In the genomic region with DNA sequence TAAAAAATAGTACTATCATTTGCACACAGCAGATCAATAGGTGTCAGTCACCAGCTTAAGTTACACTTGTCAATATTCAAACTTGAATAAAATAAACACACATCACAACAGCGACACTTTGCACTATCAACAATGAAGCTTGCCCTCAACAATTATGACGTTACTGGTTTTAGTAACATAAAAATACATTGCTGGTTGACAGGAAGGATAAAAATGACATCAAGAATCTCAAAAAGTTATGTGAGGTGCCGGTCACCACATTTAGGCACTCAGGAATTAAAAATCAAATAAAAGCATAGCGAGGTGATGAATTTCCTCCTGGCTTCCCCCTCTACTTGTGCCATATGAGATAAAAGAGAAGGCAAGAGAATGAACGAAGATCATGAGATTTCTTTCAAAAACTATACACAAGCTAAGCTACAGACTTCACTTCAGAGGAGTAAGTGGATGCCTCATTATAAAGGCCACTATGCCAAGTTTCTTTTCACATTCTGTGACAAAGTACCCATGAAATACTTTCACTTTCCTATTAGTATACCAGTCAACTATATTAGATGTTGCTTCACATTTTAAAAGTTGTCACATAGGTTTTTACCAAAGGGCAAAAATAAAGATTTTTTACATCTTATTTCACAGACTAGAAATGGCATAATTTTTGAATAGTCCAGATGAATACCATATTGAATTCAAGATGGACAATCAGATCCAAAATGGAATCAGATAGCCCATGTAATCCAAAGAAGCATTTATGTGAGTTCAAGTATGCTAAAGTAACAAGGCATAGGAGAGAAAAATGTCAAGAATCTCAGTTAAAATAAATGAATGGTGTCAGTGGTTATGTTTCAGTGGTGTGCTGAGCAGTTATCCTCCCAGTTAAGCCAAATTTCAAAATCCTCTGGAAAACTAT, we compare ENCODE assay signal across 12 cellular contexts. TPM values are rescaled to one million over a fixed set of nuclear protein-coding genes. Genes with fewer than 3 reads are reported as not detected.
A peak's percentile ranks its signal among the peaks of the same experiment; 100 is the strongest.
DNase-seq lines count a peak whose midpoint lies in the region; ATAC-seq and TF ChIP-seq lines count a peak whose summit lies in the region.
"Had no signal": no experiment of that assay in that cellular context is flagged by ENCODE, and none has a peak within 500 bp of the region (broad histone marks: within the 10 kb centered on the region; RNA-seq: fewer than 3 reads in every experiment).

No MANE protein-coding gene starts in this region.

- H3K4me1 Mint-ChIP-seq in activated naive CD8-positive, alpha-beta T cell treated with anti-CD3 and anti-CD28 coated beads, Interleukin-2, amount 50 U/mL, for 24 hours, result peaks cover 35% of the 10 kb centered on the region

- ATAC-seq in activated naive CD8-positive, alpha-beta T cell treated with anti-CD3 and anti-CD28 coated beads, Interleukin-2, amount 50 U/mL, for 24 hours, result no peak
- ATAC-seq in right lobe of liver, result peak; percentile 23 to 43 (median 28)
- no peak for ATAC-seq in PC-3
- ATAC-seq: GM23338 had no signal

- no peaks in the 10 kb centered on the region for H4K20me1 ChIP-seq in GM23248 (ENCODE audit: insufficient read depth)
- H4K20me1 ChIP-seq in PC-3 (ENCODE audit: low read length), result no peaks in the 10 kb centered on the region

- H3K9me2 ChIP-seq in GM23248 (ENCODE audit: insufficient read depth), result no peaks in the 10 kb centered on the region; the same call in 1 of the 2 replicates
- H3K9me2 ChIP-seq in PC-3 (replicated peaks; ENCODE audit: low read length), result no peaks in the 10 kb centered on the region

- TF ChIP-seq CTCF in BJ (IDR thresholded peaks at IDR 0.05; ENCODE audit: insufficient read depth, low read depth, low read length), result no peak
- no peak for TF ChIP-seq CTCF in right lobe of liver (IDR thresholded peaks at IDR 0.05)
- no peak for TF ChIP-seq CTCF in RWPE1 (conservative IDR thresholded peaks at IDR 0.05; ENCODE audit: low read depth)
- no peak for TF ChIP-seq CTCF in PC-3 (conservative IDR thresholded peaks at IDR 0.05; ENCODE audit: low read depth, low read length)

- BruUV-seq in PC-3 (replicated peaks; lab: Mats Ljungman, UMichigan), result no TSS peak

- H3K9me3 ChIP-seq in GM23248 (ENCODE audit: low read depth) (no peaks in the 10 kb centered on the region), right lobe of liver (no peaks in the 10 kb centered on the region), PC-3 (ENCODE audit: low read length) (no peaks in the 10 kb centered on the region)

- no peak overlapping the region for H3K27ac ChIP-seq in GM23248
- peak overlapping the region in 2 of 3 donors; percentile 52 to 95 for H3K27ac ChIP-seq in right lobe of liver
- no peak overlapping the region for H3K27ac ChIP-seq in RWPE1
- H3K27ac ChIP-seq in PC-3 (ENCODE audit: low read length), result no peak overlapping the region

- no peaks in the 10 kb centered on the region for H3K27me3 ChIP-seq in BJ (ENCODE audit: control insufficient read depth, insufficient read depth, low read length)
- H3K27me3 ChIP-seq in GM23248 (replicated peaks; ENCODE audit: insufficient read depth), result no peaks in the 10 kb centered on the region
- no peaks in the 10 kb centered on the region for H3K27me3 ChIP-seq in right lobe of liver
- no peaks in the 10 kb centered on the region for H3K27me3 ChIP-seq in PC-3 (ENCODE audit: low read length)

- intact Hi-C loops in right lobe of liver (cut with DNase I), result no loop called here
- intact Hi-C loops in PC-3 (cut with micrococcal nuclease), result no loop called here

- H2AFZ ChIP-seq in GM23248, result no peak overlapping the region
- H2AFZ ChIP-seq in PC-3 (ENCODE audit: low read length), result no peak overlapping the region
- H2AFZ ChIP-seq: GM23338 had no signal

- peaks cover 7% of the 10 kb centered on the region for H3K9me3 Mint-ChIP-seq in activated naive CD8-positive, alpha-beta T cell treated with anti-CD3 and anti-CD28 coated beads, Interleukin-2, amount 50 U/mL, for 24 hours
- H3K9me3 Mint-ChIP-seq: GM23338 had no signal

- TF ChIP-seq POLR2A in right lobe of liver (IDR thresholded peaks at IDR 0.05), result no peak

- H3K4me2 ChIP-seq in GM23248 (ENCODE audit: unreplicated experiment), result peak overlapping the region; percentile 97
- H3K4me2 ChIP-seq in PC-3 (ENCODE audit: low read length), result no peak overlapping the region
- H3K4me2 ChIP-seq: GM23338 had no signal

- WGBS in GM23248 (ENCODE audit: low coverage in 1 of 2, low lambda C conversion rate in 2 of 2, missing lambda C conversion rate in 2 of 2), 2 experiments, result 84 to 88% methylated on average over 5 of the region's 5 CpGs
- 21% methylated on average over 5 of the region's 5 CpGs for whole genome bisulfite sequencing in right lobe of liver (ENCODE audit: insufficient coverage, low coverage, low lambda C conversion rate, missing lambda C conversion rate)

- no peaks in the 10 kb centered on the region for H3K36me3 ChIP-seq in BJ (ENCODE audit: control insufficient read depth, insufficient read depth, low read length)
- peaks cover 21% of the 10 kb centered on the region for H3K36me3 ChIP-seq in GM23248 (ENCODE audit: low read depth)
- no peaks in the 10 kb centered on the region for H3K36me3 ChIP-seq in right lobe of liver
- H3K36me3 ChIP-seq in PC-3 (ENCODE audit: low read depth, low read length), result no peaks in the 10 kb centered on the region

- H3K36me3 Mint-ChIP-seq in activated naive CD8-positive, alpha-beta T cell treated with anti-CD3 and anti-CD28 coated beads, Interleukin-2, amount 50 U/mL, for 24 hours (ENCODE audit: low read depth), result peaks cover 6% of the 10 kb centered on the region

- H3F3A ChIP-seq in GM23248 (ENCODE audit: insufficient read depth) (peaks cover 74% of the 10 kb centered on the region), PC-3 (ENCODE audit: low read length, unreplicated experiment) (peaks cover 5% of the 10 kb centered on the region)

- POLR2A ChIA-PET in BJ (lab: Charles Lee), result interaction anchor here (0.6 to 1.0 kb wide), 3 partner anchors 13 to 372 kb away, joined by 3 read pairs; a partner anchor contains a TSS
- POLR2A ChIA-PET in RWPE1 (lab: Yijun Ruan, JAX; ENCODE audit: low non-redundant PET), result interaction anchor here (0.6 kb wide), 1 partner anchor 114 kb away, joined by 3 read pairs; no protein-coding TSS in a partner anchor
- POLR2A ChIA-PET in PC-3 (lab: Charles Lee; ENCODE audit: unreplicated experiment), result interaction anchor here (0.6 kb wide), 1 partner anchor 114 kb away, joined by 6 read pairs; no protein-coding TSS in a partner anchor

- H3K4me3 ChIP-seq in BJ (ENCODE audit: low read depth, low read length) (peak overlapping the region; percentile 99), GM23248 (peak overlapping the region; percentile 100), right lobe of liver (peak overlapping the region in 1 of 3 donors; percentile 22), PC-3 (ENCODE audit: low read length) (no peak overlapping the region)
- H3K4me3 ChIP-seq: GM23338 had no signal

- CTCF ChIA-PET in BJ (lab: Yijun Ruan, JAX), result interaction anchor here (0.8 to 4.8 kb wide), 7 partner anchors 66 to 481 kb away, joined by 3 to 53 read pairs (median 5); no protein-coding TSS in a partner anchor
- CTCF ChIA-PET in RWPE1 (lab: Yijun Ruan, JAX), result interaction anchor here (0.9 kb wide), 1 partner anchor 481 kb away, joined by 3 read pairs; no protein-coding TSS in a partner anchor
- CTCF ChIA-PET in PC-3 (lab: Charles Lee), result interaction anchor here (3.8 kb wide), 1 partner anchor 79 kb away, joined by 50 read pairs; no protein-coding TSS in a partner anchor

- peaks cover 4% of the 10 kb centered on the region for H3K27me3 Mint-ChIP-seq in activated naive CD8-positive, alpha-beta T cell treated with anti-CD3 and anti-CD28 coated beads, Interleukin-2, amount 50 U/mL, for 24 hours

- DNase-seq in BJ (ENCODE audit: low read depth), result no peak
- DNase-seq in GM23248, result peak; percentile 53
- no peak for DNase-seq in activated naive CD8-positive, alpha-beta T cell treated with anti-CD3 and anti-CD28 coated beads, Interleukin-2, amount 50 U/mL, for 24 hours
- no peak for DNase-seq in right lobe of liver
- no peak for DNase-seq in RWPE1 (ENCODE audit: low spot score)
- DNase-seq in PC-3, result no peak
- DNase-seq in stimulated activated CD4-positive, alpha-beta T cell treated with anti-CD3 and anti-CD28 coated beads, Interleukin-12 subunit alpha, Interleukin-12 subunit beta, amount 100 ng/mL, for 4 hours, result no peak
- no peak for DNase-seq in NCI-H1105 (lab: John Stamatoyannopoulos, UW)
- DNase-seq: activated naive CD4-positive, alpha-beta T cell treated with anti-CD3 and anti-CD28 coated beads, Interleukin-2, amount 50 U/mL, for 16 hours; Calu3; NCI-H526 had no signal

- H3K9ac ChIP-seq in GM23248 (peak overlapping the region; percentile 93; the same call in 1 of the 2 replicates), PC-3 (ENCODE audit: low read length) (no peak overlapping the region)

- peaks cover 31% of the 10 kb centered on the region for H3K4me1 ChIP-seq in GM23248 (ENCODE audit: insufficient read depth)
- H3K4me1 ChIP-seq in right lobe of liver, result peaks cover 0 to 28% (median 5%) of the 10 kb centered on the region in 4 donors
- H3K4me1 ChIP-seq in PC-3 (ENCODE audit: insufficient read depth, low read length), result peaks cover 8% of the 10 kb centered on the region; the same call in 1 of the 2 replicates

- in situ Hi-C loops in GM23248 (cut with MboI), result no loop called here

- peak overlapping the region; percentile 68 for H3K27ac Mint-ChIP-seq in activated naive CD8-positive, alpha-beta T cell treated with anti-CD3 and anti-CD28 coated beads, Interleukin-2, amount 50 U/mL, for 24 hours
- H3K27ac Mint-ChIP-seq: GM23338 had no signal

- H3K4me3 Mint-ChIP-seq in activated naive CD8-positive, alpha-beta T cell treated with anti-CD3 and anti-CD28 coated beads, Interleukin-2, amount 50 U/mL, for 24 hours, result peak overlapping the region; percentile 55
- H3K4me3 Mint-ChIP-seq: GM23338 had no signal

- H3K79me2 ChIP-seq in GM23248 (ENCODE audit: insufficient read depth) (peaks cover 34% of the 10 kb centered on the region), PC-3 (ENCODE audit: low read length) (peaks cover 17% of the 10 kb centered on the region)

RNA-seq across cellular contexts. Expression of a gene that starts 3.6 kb away (rescaled TPM):
- 39.3 and 47.6 TPM in 2 replicates for polyA plus RNA-seq in BJ (2011; rRNA removed)
- polyA minus RNA-seq in BJ (2011; rRNA and poly(A)+ RNA removed), result 20.0 and 22.7 TPM in 2 replicates
- total RNA-seq in GM23248 (2014; rRNA removed; shearing (Covaris generic)), result 77.6 and 124 TPM in 2 replicates
- 23.1 and 29.8 TPM in 2 replicates for polyA plus RNA-seq in GM23248 (2016; fragmentation: Nextera tagmentation; extraction: Ambion mirVana)
- total RNA-seq in right lobe of liver, result 10 to 100 TPM in 5 of 6 experiments, 1 to 10 TPM in 1; 8.6 to 45.7 (median 22.6) TPM
- total RNA-seq in PC-3 (2014; rRNA removed), result 27.0 and 28.6 TPM in 2 replicates

Comparison
In these comparisons a context has a peak if more than half of its experiments do, and no peak if none do; other contexts are left out.
1. H3K27ac ChIP-seq: peak in right lobe of liver (2 of 3); none in GM23248 (single experiment), RWPE1 (single experiment) and PC-3 (single experiment).
2. ATAC-seq: peak in right lobe of liver (4 of 4); none in activated naive CD8-positive, alpha-beta T cell treated with anti-CD3 and anti-CD28 coated beads, Interleukin-2, amount 50 U/mL, for 24 hours (single experiment) and PC-3 (single experiment).